Comparison of ENCODE assay signal across 25 cellular contexts in genomic region chr3:145936986-145937385, GRCh38.
DNase-seq lines count a peak whose midpoint lies in the region; FAIRE-seq and TF ChIP-seq lines count a peak whose summit lies in the region.
"Had no signal": no experiment of that assay in that cellular context is flagged by ENCODE, and none has a peak within 500 bp of the region (broad histone marks: within the 10 kb centered on the region; RNA-seq: fewer than 3 reads in every experiment).

No MANE protein-coding gene starts in this region.

- H3K4me3 ChIP-seq in astrocyte of the spinal cord (ENCODE audit: low read depth, low read length) (no peak overlapping the region), kidney (ENCODE audit: low read length in 2 of 2) (no peak overlapping the region)
- H3K4me3 ChIP-seq: coronary artery, left lung, right lobe of liver, suprapubic skin had no signal

- no peaks in the 10 kb centered on the region for H3K36me3 ChIP-seq in kidney (ENCODE audit: control insufficient read depth in 1 of 2, insufficient read depth in 2 of 2, low read length in 2 of 2)
- H3K36me3 ChIP-seq: brain microvascular endothelial cell, left lung, right lobe of liver, suprapubic skin had no signal

- no peaks in the 10 kb centered on the region for H3K4me1 ChIP-seq in kidney (ENCODE audit: control insufficient read depth in 1 of 2, insufficient read depth in 1 of 2, low read depth in 1 of 2, low read length in 2 of 2)
- H3K4me1 ChIP-seq: left lung, parathyroid adenoma, right lobe of liver, suprapubic skin had no signal

- FAIRE-seq in kidney (lab: Jason Lieb, UNC) = no peak
- no peak for FAIRE-seq in urothelium cell line (lab: Jason Lieb, UNC)
- no peak for FAIRE-seq in GM12892 (lab: Jason Lieb, UNC)
- FAIRE-seq: H54 had no signal

- H3K9ac ChIP-seq in kidney (ENCODE audit: low read length in 2 of 2) = no peak overlapping the region
- H3K9ac ChIP-seq: parathyroid adenoma had no signal

- H3K27ac ChIP-seq in kidney (ENCODE audit: low read depth in 2 of 2, low read length in 2 of 2) (no peak overlapping the region), substantia nigra (ENCODE audit: low read depth, low read length, poor library complexity, severe bottlenecking) (no peak overlapping the region)
- H3K27ac ChIP-seq: brain microvascular endothelial cell, coronary artery, HL-60, left lung, parathyroid adenoma, right lobe of liver, suprapubic skin had no signal

- TF ChIP-seq POLR2A in GM12892 (IDR thresholded peaks at IDR 0.05; ENCODE audit: low read depth, low read length) = no peak

- intact Hi-C loops in kidney (cut with DNase I) = no loop called here

- DNase-seq in EL (peak; percentile 32), M059J (ENCODE audit: low read depth) (peak; percentile 10), astrocyte of the spinal cord (ENCODE audit: low read depth, low spot score) (peak; percentile 26), foreskin melanocyte (peak; percentile 84), kidney (no peak), substantia nigra (lab: John Stamatoyannopoulos, UW) (no peak), urothelium cell line (ENCODE audit: low spot score) (no peak), GM12892 (ENCODE audit: insufficient read length) (no peak)
- DNase-seq: activated B cell treated with CpG ODN at 0.5 μM for 24 hours; activated CD4-positive, alpha-beta T cell treated with anti-CD3 and anti-CD28 coated beads, Interleukin-2, amount 50 U/mL, for 4 hours; activated CD8-positive, alpha-beta memory T cell treated with anti-CD3 and anti-CD28 coated beads, Interleukin-2, amount 50 U/mL, for 48 hours; activated effector memory CD4-positive, alpha-beta T cell treated with Interleukin-2 at 50 U/mL for 16 hours; AML-193; brain microvascular endothelial cell; DMS53; immature natural killer cell; NCI-H1436 treated with DMSO at 0.1 percent for 48 hours; NCI-H2171; right lobe of liver had no signal

- no peaks in the 10 kb centered on the region for H3K9me3 ChIP-seq in kidney (ENCODE audit: control insufficient read depth in 1 of 2, low read length in 2 of 2)
- H3K9me3 ChIP-seq: left lung, right lobe of liver, suprapubic skin had no signal

- no peak for TF ChIP-seq CTCF in astrocyte of the spinal cord (IDR thresholded peaks at IDR 0.05; ENCODE audit: low read depth, low read length)
- no peak for TF ChIP-seq CTCF in kidney (IDR thresholded peaks at IDR 0.05; ENCODE audit: borderline replicate concordance, extremely low read depth, insufficient read depth)

- in situ Hi-C loops in astrocyte of the spinal cord (cut with HindIII; ENCODE audit: low sequenced_read_pairs) = no loop called here

Comparison
In these comparisons a context has a peak if more than half of its experiments do, and no peak if none do; other contexts are left out.
1. DNase-seq: peak in EL (single experiment), M059J (single experiment), astrocyte of the spinal cord (single experiment) and foreskin melanocyte (single experiment); none in kidney (single experiment), substantia nigra (0 of 49), urothelium cell line (single experiment) and GM12892 (single experiment).